In genomic region chr6:13259393-13259792, GRCh38 we compare ENCODE assay signal across 17 cellular contexts.
DNase-seq lines count a peak whose midpoint lies in the region; ATAC-seq and TF ChIP-seq lines count a peak whose summit lies in the region.
"Had no signal": no experiment of that assay in that cellular context is flagged by ENCODE, and none has a peak within 500 bp of the region (broad histone marks: within the 10 kb centered on the region; RNA-seq: fewer than 3 reads in every experiment).

No MANE protein-coding gene starts in this region.

- H3K27ac ChIP-seq in RWPE1 (no peak overlapping the region), SJCRH30 (no peak overlapping the region)
- H3K27ac ChIP-seq: adrenal gland, C4-2B, HL-60, prostate gland had no signal

- H3K9me3 ChIP-seq in SJCRH30 (replicated peaks) = no peaks in the 10 kb centered on the region
- H3K9me3 ChIP-seq: adrenal gland, prostate gland had no signal

- no peaks in the 10 kb centered on the region for H3K27me3 ChIP-seq in SJCRH30
- H3K27me3 ChIP-seq: adrenal gland had no signal

- DNase-seq in NCI-H2196 (lab: John Stamatoyannopoulos, UW; ENCODE audit: unreplicated experiment) (no peak), RWPE1 (ENCODE audit: low spot score) (no peak), SJCRH30 (no peak)
- DNase-seq: activated CD8-positive, alpha-beta T cell treated with anti-CD3 and anti-CD28 coated beads, Interleukin-2, amount 10 ng/mL, durations not matched to agents 7 days and 5 days; adrenal gland; DMS79 treated with DMSO at 0.1 percent for 48 hours; KG1; NCI-H1417 had no signal

- H3K36me3 Mint-ChIP-seq in stimulated activated memory B cell treated with anti-CD40 and anti-IgM and Interleukin-4, amounts not matched to agents 10 μg/mL and 1 μg/mL and 100 μg/mL, for 72 hours = peaks cover 26% of the 10 kb centered on the region

- peaks cover 9% of the 10 kb centered on the region for H3K9me3 Mint-ChIP-seq in stimulated activated memory B cell treated with anti-CD40 and anti-IgM and Interleukin-4, amounts not matched to agents 10 μg/mL and 1 μg/mL and 100 μg/mL, for 72 hours

- H3K4me1 Mint-ChIP-seq in stimulated activated memory B cell treated with anti-CD40 and anti-IgM and Interleukin-4, amounts not matched to agents 10 μg/mL and 1 μg/mL and 100 μg/mL, for 72 hours = peaks cover 77% of the 10 kb centered on the region
- H3K4me1 Mint-ChIP-seq: activated T-helper 17 cell treated with anti-CD3 and anti-CD28 coated beads, Interleukin-2, amount 50 U/mL, for 72 hours had no signal

- peak overlapping the region; percentile 66 for H3K27ac Mint-ChIP-seq in stimulated activated memory B cell treated with anti-CD40 and anti-IgM and Interleukin-4, amounts not matched to agents 10 μg/mL and 1 μg/mL and 100 μg/mL, for 72 hours
- H3K27ac Mint-ChIP-seq: activated CD8-positive, alpha-beta T cell treated with anti-CD3 and anti-CD28 coated beads, Interleukin-2, amount 10 ng/mL, durations not matched to agents 7 days and 5 days; activated T-helper 17 cell treated with anti-CD3 and anti-CD28 coated beads, Interleukin-2, amount 50 U/mL, for 72 hours had no signal

- ATAC-seq in GM18868 (IDR thresholded peaks at IDR 0.05; ENCODE audit: unreplicated experiment) = peak; percentile 67
- peak; percentile 35 for ATAC-seq in GM21737 (IDR thresholded peaks at IDR 0.05; ENCODE audit: unreplicated experiment)
- ATAC-seq in HG03439 (IDR thresholded peaks at IDR 0.05; ENCODE audit: unreplicated experiment) = peak; percentile 48
- peak; percentile 68 for ATAC-seq in stimulated activated memory B cell treated with anti-CD40 and anti-IgM and Interleukin-4, amounts not matched to agents 10 μg/mL and 1 μg/mL and 100 μg/mL, for 72 hours
- no peak for ATAC-seq in HG03460 (IDR thresholded peaks at IDR 0.05; ENCODE audit: unreplicated experiment)
- ATAC-seq: activated CD8-positive, alpha-beta T cell treated with anti-CD3 and anti-CD28 coated beads, Interleukin-2, amount 10 ng/mL, durations not matched to agents 7 days and 5 days; activated T-helper 17 cell treated with anti-CD3 and anti-CD28 coated beads, Interleukin-2, amount 50 U/mL, for 72 hours had no signal

- peak overlapping the region; percentile 16 for H3K4me3 Mint-ChIP-seq in stimulated activated memory B cell treated with anti-CD40 and anti-IgM and Interleukin-4, amounts not matched to agents 10 μg/mL and 1 μg/mL and 100 μg/mL, for 72 hours
- H3K4me3 Mint-ChIP-seq: activated CD8-positive, alpha-beta T cell treated with anti-CD3 and anti-CD28 coated beads, Interleukin-2, amount 10 ng/mL, durations not matched to agents 7 days and 5 days; activated T-helper 17 cell treated with anti-CD3 and anti-CD28 coated beads, Interleukin-2, amount 50 U/mL, for 72 hours had no signal

- no peak overlapping the region for H3K4me3 ChIP-seq in SJCRH30
- H3K4me3 ChIP-seq: adrenal gland, prostate gland had no signal

- POLR2A ChIA-PET in RWPE1 (lab: Yijun Ruan, JAX; ENCODE audit: low non-redundant PET) = no interaction called here

- no peaks in the 10 kb centered on the region for H3K36me3 ChIP-seq in SJCRH30
- H3K36me3 ChIP-seq: adrenal gland, prostate gland had no signal

- no peaks in the 10 kb centered on the region for H3K4me1 ChIP-seq in SJCRH30
- H3K4me1 ChIP-seq: adrenal gland, prostate gland had no signal

- H3K27me3 Mint-ChIP-seq in stimulated activated memory B cell treated with anti-CD40 and anti-IgM and Interleukin-4, amounts not matched to agents 10 μg/mL and 1 μg/mL and 100 μg/mL, for 72 hours = no peaks in the 10 kb centered on the region
- H3K27me3 Mint-ChIP-seq: activated T-helper 17 cell treated with anti-CD3 and anti-CD28 coated beads, Interleukin-2, amount 50 U/mL, for 72 hours had no signal

- no peak for TF ChIP-seq CTCF in RWPE1 (conservative IDR thresholded peaks at IDR 0.05; ENCODE audit: low read depth)

- CTCF ChIA-PET in RWPE1 (lab: Yijun Ruan, JAX) = no interaction called here
